ENCODE assay signal across 9 cellular contexts in the genomic region with DNA sequence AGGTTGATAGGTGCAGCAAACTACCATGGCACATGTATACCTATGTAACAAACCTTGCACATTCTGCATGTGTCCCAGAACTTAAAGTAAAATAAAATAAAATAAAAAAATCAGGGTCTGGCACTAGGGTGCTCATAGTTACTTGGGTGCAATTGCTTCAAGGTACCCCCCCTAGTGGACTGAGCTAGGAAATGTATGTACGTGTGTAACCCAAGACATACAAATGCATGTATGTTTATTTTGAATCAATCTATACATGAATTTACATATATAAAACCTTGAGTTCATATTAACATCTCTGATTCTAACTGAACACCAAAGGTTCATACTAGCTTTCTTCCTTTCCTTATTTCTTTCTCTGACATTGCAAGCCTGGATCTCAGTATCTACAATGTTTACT. TPM values are rescaled to one million over a fixed set of nuclear protein-coding genes. Genes with fewer than 3 reads are reported as not detected.
A peak's percentile ranks its signal among the peaks of the same experiment; 100 is the strongest.
DNase-seq lines count a peak whose midpoint lies in the region; ATAC-seq and TF ChIP-seq lines count a peak whose summit lies in the region.
"Had no signal": no experiment of that assay in that cellular context is flagged by ENCODE, and none has a peak within 500 bp of the region (broad histone marks: within the 10 kb centered on the region; RNA-seq: fewer than 3 reads in every experiment).

No MANE protein-coding gene starts in this region.

- peaks cover 30% of the 10 kb centered on the region for H3K79me2 ChIP-seq in DND-41 (ENCODE audit: insufficient read depth, low read length)

- DNase-seq in DND-41 = no peak
- peak; percentile 11 for DNase-seq in HEK293T (ENCODE audit: extremely low spot score)
- DNase-seq in astrocyte of the cerebellum (ENCODE audit: low read depth) = no peak
- no peak for DNase-seq in lower lobe of right lung
- DNase-seq in NCI-H774 (lab: John Stamatoyannopoulos, UW) = no peak
- no peak for DNase-seq in NCI-H1105 treated with DMSO at 0.1 percent for 48 hours (lab: John Stamatoyannopoulos, UW)
- DNase-seq: activated CD4-positive, alpha-beta T cell treated with anti-CD3 and anti-CD28 coated beads, Interleukin-2, amount 50 U/mL, for 4 hours had no signal

- ATAC-seq in DND-41 (ENCODE audit: insufficient read depth, low read depth) (no peak), lower lobe of right lung (peak in 1 of 2 donors; percentile 67), GM19395 (IDR thresholded peaks at IDR 0.05; ENCODE audit: unreplicated experiment) (no peak)

- TF ChIP-seq CTCF in DND-41 (IDR thresholded peaks at IDR 0.05; ENCODE audit: borderline replicate concordance, extremely low read depth, low read length, poor library complexity, severe bottlenecking) (peak; percentile 50), astrocyte of the cerebellum (IDR thresholded peaks at IDR 0.05; ENCODE audit: low read depth, low read length, missing control alignments) (peak; percentile 25), lower lobe of right lung (IDR thresholded peaks at IDR 0.05) (peak; percentile 46)

- H3K4me1 ChIP-seq in DND-41 (ENCODE audit: insufficient read depth, low read length) (no peaks in the 10 kb centered on the region), lower lobe of right lung (no peaks in the 10 kb centered on the region)

- POLR2A ChIA-PET in HEK293T (lab: Yijun Ruan, JAX) = no interaction called here

- in situ Hi-C loops in astrocyte of the cerebellum (cut with HindIII; ENCODE audit: low sequenced_read_pairs) = no loop called here

- H3K4me3 ChIP-seq in DND-41 (ENCODE audit: low read depth in 1 of 2, low read length in 2 of 2) (no peak overlapping the region), astrocyte of the cerebellum (ENCODE audit: low read depth, low read length) (no peak overlapping the region), lower lobe of right lung (no peak overlapping the region)
- H3K4me3 ChIP-seq: skin epidermis had no signal

- H2AFZ ChIP-seq in DND-41 (ENCODE audit: low read depth, low read length) = no peak overlapping the region

- H3K36me3 ChIP-seq in DND-41 (ENCODE audit: insufficient read depth, low read length) (peaks cover 42% of the 10 kb centered on the region; the same call in 1 of the 2 replicates), lower lobe of right lung (peaks cover 4% of the 10 kb centered on the region)

- peaks cover 3% of the 10 kb centered on the region; the same call in 1 of the 2 replicates for H4K20me1 ChIP-seq in DND-41 (ENCODE audit: insufficient read depth, low read length)

- CTCF ChIA-PET in HEK293T (lab: Yijun Ruan, JAX) = no interaction called here

- H3K27me3 ChIP-seq in DND-41 (ENCODE audit: insufficient read depth, low read length, poor library complexity) (no peaks in the 10 kb centered on the region), lower lobe of right lung (ENCODE audit: low read depth) (no peaks in the 10 kb centered on the region)

- H3K27ac ChIP-seq in DND-41 (ENCODE audit: low read length) (no peak overlapping the region), lower lobe of right lung (no peak overlapping the region)
- H3K27ac ChIP-seq: skin epidermis had no signal

- H3K9ac ChIP-seq in DND-41 (ENCODE audit: low read depth, low read length) = no peak overlapping the region

- intact Hi-C loops in lower lobe of right lung (cut with DNase I) = no loop called here

- H3K4me2 ChIP-seq in DND-41 (ENCODE audit: insufficient read depth, low read length) = no peak overlapping the region

- H3K9me3 ChIP-seq in DND-41 (ENCODE audit: insufficient read depth, low read length, severe bottlenecking) = no peaks in the 10 kb centered on the region
- no peaks in the 10 kb centered on the region for H3K9me3 ChIP-seq in lower lobe of right lung

TF ChIP-seq in HEK293T, 16 proteins besides CTCF, POLR2A, EP300 and RAD21:
- no peak for TF ChIP-seq TARDBP (IDR thresholded peaks at IDR 0.05)
- no peak for TF ChIP-seq SUZ12 (IDR thresholded peaks at IDR 0.05)
- TF ChIP-seq L3MBTL2 (conservative IDR thresholded peaks at IDR 0.05) = no peak
- no peak for TF ChIP-seq SP1 (IDR thresholded peaks at IDR 0.05)
- no peak for TF ChIP-seq ZNF384 (IDR thresholded peaks at IDR 0.05)
- no peak for TF ChIP-seq ARNT (IDR thresholded peaks at IDR 0.05)
- TF ChIP-seq FOXM1 (IDR thresholded peaks at IDR 0.05; ENCODE audit: borderline replicate concordance) = no peak

RNA-seq across cellular contexts. Expression of gene USP37, which starts 51.5 kb away (rescaled TPM):
- total RNA-seq in lower lobe of right lung = 13.2 TPM

RNA-seq across cellular contexts. Expression of gene CNOT9, which starts 52.0 kb away (rescaled TPM):
- total RNA-seq in lower lobe of right lung = 31.5 TPM
